In the genomic region with DNA sequence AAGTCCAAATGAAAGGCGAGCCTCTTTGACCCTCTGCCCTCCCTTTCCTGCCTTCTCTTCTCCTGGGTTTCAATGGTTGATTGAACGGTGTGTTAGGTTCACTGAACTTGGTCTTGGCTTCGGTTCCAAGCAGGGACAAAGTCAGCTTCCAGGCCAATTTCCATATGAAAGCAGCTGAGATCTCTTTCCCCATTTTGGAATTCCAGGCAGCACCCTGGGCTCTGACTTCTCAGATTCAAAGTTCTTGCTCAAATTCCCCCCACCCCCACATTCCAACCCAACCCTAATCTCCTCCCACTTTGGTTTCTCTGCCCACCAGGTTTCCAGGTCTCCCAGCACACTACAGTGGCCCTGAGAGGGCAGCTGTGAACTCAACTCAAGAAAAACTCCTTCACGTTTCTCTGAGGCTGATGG, we compare ENCODE assay signal across 28 cellular contexts.
A peak's percentile ranks its signal among the peaks of the same experiment; 100 is the strongest.
DNase-seq lines count a peak whose midpoint lies in the region; ATAC-seq and TF ChIP-seq lines count a peak whose summit lies in the region.
"Had no signal": no experiment of that assay in that cellular context is flagged by ENCODE, and none has a peak within 500 bp of the region (broad histone marks: within the 10 kb centered on the region; RNA-seq: fewer than 3 reads in every experiment).

No MANE protein-coding gene starts in this region.

- no peak for TF ChIP-seq CTCF in neural crest cell (conservative IDR thresholded peaks at IDR 0.05)
- TF ChIP-seq CTCF in osteocyte (IDR thresholded peaks at IDR 0.05) = no peak

- peak overlapping the region; percentile 81 for H3K27ac ChIP-seq in iPS-20b (ENCODE audit: low read length)
- H3K27ac ChIP-seq: gastrocnemius medialis, HL-60, left lung, SK-N-MC had no signal

- H3K4me3 ChIP-seq in iPS-20b (ENCODE audit: low read length) = peak overlapping the region; percentile 57
- H3K4me3 ChIP-seq: gastrocnemius medialis, left lung, SK-N-MC, smooth muscle cell had no signal

- no peak for ATAC-seq in HG02763 (IDR thresholded peaks at IDR 0.05; ENCODE audit: unreplicated experiment)
- ATAC-seq: gastrocnemius medialis; left lung; natural killer cell treated with Interleukin-12 subunit alpha and Interleukin-12 subunit beta and Interleukin-15 and Interleukin-18, amount 100 ng/mL, for 72 hours; T-helper 17 cell had no signal

- no peak overlapping the region for H3K27ac Mint-ChIP-seq in neural crest cell (ENCODE audit: unreplicated experiment)
- no peak overlapping the region for H3K27ac Mint-ChIP-seq in osteocyte (ENCODE audit: unreplicated experiment)
- H3K27ac Mint-ChIP-seq in activated T-cell treated with anti-CD3 and anti-CD28 coated beads, Interleukin-2, amount 50 U/mL, for 24 hours = no peak overlapping the region
- H3K27ac Mint-ChIP-seq: CD4-positive, alpha-beta T cell; IgD-negative memory B cell; natural killer cell treated with Interleukin-12 subunit alpha and Interleukin-12 subunit beta and Interleukin-15 and Interleukin-18, amount 100 ng/mL, for 72 hours; T-helper 17 cell had no signal

- H3K9me3 Mint-ChIP-seq in neural crest cell (no peaks in the 10 kb centered on the region), osteocyte (ENCODE audit: unreplicated experiment) (no peaks in the 10 kb centered on the region)
- H3K9me3 Mint-ChIP-seq in activated T-cell treated with anti-CD3 and anti-CD28 coated beads, Interleukin-2, amount 50 U/mL, for 24 hours = no peaks in the 10 kb centered on the region
- H3K9me3 Mint-ChIP-seq: CD4-positive, alpha-beta T cell had no signal

- H3K9me3 ChIP-seq in ES-I3 (ENCODE audit: control insufficient read depth, insufficient read depth, low read length) = no peaks in the 10 kb centered on the region
- no peaks in the 10 kb centered on the region for H3K9me3 ChIP-seq in iPS-20b (ENCODE audit: insufficient read depth, low read depth, low read length)
- H3K9me3 ChIP-seq: gastrocnemius medialis, left lung had no signal

- no peaks in the 10 kb centered on the region for H3K36me3 ChIP-seq in ES-I3 (ENCODE audit: insufficient read depth, low read length)
- no peaks in the 10 kb centered on the region for H3K36me3 ChIP-seq in iPS-20b (ENCODE audit: insufficient read depth, low read depth, low read length)
- H3K36me3 ChIP-seq: gastrocnemius medialis, left lung had no signal

- H3K27me3 Mint-ChIP-seq in neural crest cell (ENCODE audit: low read depth) = peaks cover 7% of the 10 kb centered on the region
- H3K27me3 Mint-ChIP-seq in osteocyte (ENCODE audit: unreplicated experiment) = no peaks in the 10 kb centered on the region
- peaks cover 40% of the 10 kb centered on the region for H3K27me3 Mint-ChIP-seq in activated T-cell treated with anti-CD3 and anti-CD28 coated beads, Interleukin-2, amount 50 U/mL, for 24 hours

- H3K9ac ChIP-seq in ES-I3 (ENCODE audit: low read depth, low read length) (peak overlapping the region; percentile 23), iPS-20b (ENCODE audit: low read depth, low read length) (peak overlapping the region; percentile 81)

- DNase-seq in astrocyte of the hippocampus (ENCODE audit: low read depth, low spot score) = peak; percentile 57
- no peak for DNase-seq in neural crest cell (ENCODE audit: low read depth, low spot score)
- DNase-seq in osteocyte (ENCODE audit: extremely low spot score, unreplicated experiment) = no peak
- DNase-seq in NCI-H524 treated with DMSO at 0.1 percent for 48 hours (lab: John Stamatoyannopoulos, UW) = no peak
- no peak for DNase-seq in activated T-cell treated with anti-CD3 and anti-CD28 coated beads, Interleukin-2, amount 50 U/mL, for 24 hours
- DNase-seq: activated CD4-positive, alpha-beta T cell treated with anti-CD3 and anti-CD28 coated beads for 4 hours; activated CD8-positive, alpha-beta memory T cell treated with anti-CD3 and anti-CD28 coated beads for 24 hours; activated naive CD4-positive, alpha-beta T cell; activated T-cell treated with anti-CD3 and anti-CD28 coated beads, Interleukin-2, amount 50 U/mL, for 48 hours; CD4-positive, alpha-beta T cell; gastrocnemius medialis; GOT3; hypothalamus; left lung; NCI-H1105; NCI-H2029; NCI-H345; NCI-H774; RPMI8226; T-helper 17 cell had no signal

- H3K36me3 Mint-ChIP-seq in neural crest cell (ENCODE audit: low read depth) (peaks cover 3% of the 10 kb centered on the region), osteocyte (ENCODE audit: unreplicated experiment) (no peaks in the 10 kb centered on the region)
- no peaks in the 10 kb centered on the region for H3K36me3 Mint-ChIP-seq in activated T-cell treated with anti-CD3 and anti-CD28 coated beads, Interleukin-2, amount 50 U/mL, for 24 hours (ENCODE audit: low read depth)
- H3K36me3 Mint-ChIP-seq: IgD-negative memory B cell; natural killer cell treated with Interleukin-12 subunit alpha and Interleukin-12 subunit beta and Interleukin-15 and Interleukin-18, amount 100 ng/mL, for 72 hours had no signal

- peak overlapping the region; percentile 32 for H3K4me3 Mint-ChIP-seq in neural crest cell
- H3K4me3 Mint-ChIP-seq in osteocyte (ENCODE audit: unreplicated experiment) = no peak overlapping the region
- no peak overlapping the region for H3K4me3 Mint-ChIP-seq in activated T-cell treated with anti-CD3 and anti-CD28 coated beads, Interleukin-2, amount 50 U/mL, for 24 hours
- H3K4me3 Mint-ChIP-seq: CD4-positive, alpha-beta T cell; IgD-negative memory B cell; natural killer cell treated with Interleukin-12 subunit alpha and Interleukin-12 subunit beta and Interleukin-15 and Interleukin-18, amount 100 ng/mL, for 72 hours; T-helper 17 cell had no signal

- H3K4me1 ChIP-seq in ES-I3 (ENCODE audit: insufficient read depth, low read length) (peaks cover 46% of the 10 kb centered on the region), iPS-20b (ENCODE audit: insufficient read depth, low read length) (peaks cover 54% of the 10 kb centered on the region)
- H3K4me1 ChIP-seq: left lung had no signal

- H3K27me3 ChIP-seq in iPS-20b (ENCODE audit: insufficient read depth, low read length) = no peaks in the 10 kb centered on the region
- H3K27me3 ChIP-seq: gastrocnemius medialis had no signal

- H3K4me1 Mint-ChIP-seq in neural crest cell (peaks cover 45% of the 10 kb centered on the region), osteocyte (ENCODE audit: unreplicated experiment) (no peaks in the 10 kb centered on the region)
- H3K4me1 Mint-ChIP-seq in activated T-cell treated with anti-CD3 and anti-CD28 coated beads, Interleukin-2, amount 50 U/mL, for 24 hours (ENCODE audit: low read depth) = no peaks in the 10 kb centered on the region
